ENCODE assay signal across 20 cellular contexts in the genomic region with DNA sequence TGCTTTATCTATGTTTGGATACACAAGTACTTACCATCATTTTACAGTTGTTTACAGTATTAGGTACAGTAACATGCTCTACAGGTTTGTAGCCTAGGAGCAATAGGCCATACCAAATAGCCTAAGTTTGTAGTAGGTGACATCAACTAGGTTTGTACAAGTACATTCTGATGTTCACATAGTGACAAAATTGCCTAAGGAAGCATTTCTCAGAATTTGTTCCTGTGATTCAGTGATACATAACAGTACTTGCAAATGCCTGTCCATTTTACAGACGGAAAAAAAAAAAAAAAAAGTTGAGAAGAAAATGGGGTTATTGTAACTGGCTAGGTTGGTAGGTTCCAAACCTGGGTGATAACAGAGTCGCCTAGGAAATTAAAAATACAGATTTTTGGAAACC.
"Had no signal": no experiment of that assay in that cellular context is flagged by ENCODE, and none has a peak within 500 bp of the region (broad histone marks: within the 10 kb centered on the region; RNA-seq: fewer than 3 reads in every experiment).

No MANE protein-coding gene starts in this region.

- H3K4me3 Mint-ChIP-seq: immature natural killer cell, mesothelial cell of epicardium, naive B cell had no signal

- H3K9me3 ChIP-seq: esophagus muscularis mucosa, gastroesophageal sphincter, heart left ventricle, left lung, lower lobe of right lung, mucosa of descending colon had no signal

- DNase-seq: dermis blood vessel endothelial cell; dorsolateral prefrontal cortex; effector CD4-positive, alpha-beta T cell; effector memory CD4-positive, alpha-beta T cell; foreskin keratinocyte; heart left ventricle; hypothalamus; immature natural killer cell; left cardiac atrium; left ventricle myocardium superior; lower lobe of right lung; mesenchymal stem cell; mucosa of descending colon; naive B cell had no signal

- H3K27me3 Mint-ChIP-seq: naive B cell had no signal

- H3K79me2 ChIP-seq: hepatocyte had no signal

- H3K27ac Mint-ChIP-seq: immature natural killer cell, mesothelial cell of epicardium, naive B cell had no signal

- H3K27me3 ChIP-seq: dorsolateral prefrontal cortex, esophagus muscularis mucosa, foreskin keratinocyte, gastroesophageal sphincter, heart left ventricle, hepatocyte, left lung had no signal

- H3K4me2 ChIP-seq: hepatocyte had no signal

- ATAC-seq: foreskin keratinocyte, gastroesophageal sphincter, heart left ventricle, left cardiac atrium, left lung, left ventricle myocardium superior, lower lobe of right lung, mucosa of descending colon had no signal

- H3K9me3 Mint-ChIP-seq: immature natural killer cell, naive B cell had no signal

- H3K27ac ChIP-seq: coronary artery, dorsolateral prefrontal cortex, esophagus muscularis mucosa, foreskin keratinocyte, gastroesophageal sphincter, heart left ventricle, hepatocyte, left lung, lower lobe of right lung had no signal

- H3K4me3 ChIP-seq: coronary artery, dorsolateral prefrontal cortex, esophagus muscularis mucosa, gastroesophageal sphincter, heart left ventricle, hepatocyte, left lung, lower lobe of right lung, mucosa of descending colon had no signal

- H3K4me1 ChIP-seq: left lung, lower lobe of right lung had no signal

- H2AFZ ChIP-seq: hepatocyte had no signal

- H3K4me1 Mint-ChIP-seq: mesothelial cell of epicardium had no signal
